22 cellular contexts compared by ENCODE assay signal in the genomic region with DNA sequence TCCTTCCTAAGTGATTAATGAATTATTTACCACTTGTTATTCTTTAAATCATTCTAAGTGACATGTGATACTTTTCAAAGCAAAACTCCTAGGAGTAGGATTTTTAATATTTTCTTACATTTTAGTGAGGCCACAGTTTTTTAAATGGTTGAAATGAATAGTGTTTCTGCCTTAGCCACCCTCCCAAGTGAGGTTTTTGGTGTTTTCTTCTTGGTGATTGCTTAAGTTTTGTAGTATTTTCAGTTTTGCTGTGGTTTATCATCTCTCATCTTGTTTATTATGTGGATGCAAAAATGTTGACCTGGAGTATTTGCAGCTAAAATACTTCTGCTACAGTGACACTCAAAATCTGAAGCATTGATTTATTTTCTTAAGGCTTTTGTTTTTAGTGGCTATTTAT. TPM values are rescaled to one million over a fixed set of nuclear protein-coding genes. Genes with fewer than 3 reads are reported as not detected.
A peak's percentile ranks its signal among the peaks of the same experiment; 100 is the strongest.
DNase-seq lines count a peak whose midpoint lies in the region; ATAC-seq, FAIRE-seq and TF ChIP-seq lines count a peak whose summit lies in the region.
"Had no signal": no experiment of that assay in that cellular context is flagged by ENCODE, and none has a peak within 500 bp of the region (broad histone marks: within the 10 kb centered on the region; RNA-seq: fewer than 3 reads in every experiment).

No MANE protein-coding gene starts in this region.

- H3K9ac ChIP-seq in Loucy (ENCODE audit: low read depth, low read length, poor library complexity, severe bottlenecking) (no peak overlapping the region), GM12878 (ENCODE audit: control insufficient read depth, insufficient read depth, low read length) (no peak overlapping the region)

- POLR2A ChIA-PET in GM12878 (lab: Charles Lee) = interaction anchor here (1.1 to 2.7 kb wide), 3 partner anchors 10 to 289 kb away, joined by 3 to 15 read pairs (median 7); partner anchors contain the start of gene AFTPH

- intact Hi-C loops in GM12878 (cut with micrococcal nuclease; ENCODE audit: unreplicated experiment) = loop anchor here (5.0 kb wide), 1 partner anchor 392 kb away; the partner anchor contains the start of gene PELI1
- intact Hi-C loops in right cardiac atrium (cut with DNase I) = no loop called here

- no peak for TF ChIP-seq RAD21 in GM12878 (IDR thresholded peaks at IDR 0.05; ENCODE audit: insufficient read depth, low read depth, low read length)

- H3K4me2 ChIP-seq in Loucy (ENCODE audit: low read depth, low read length, poor library complexity, severe bottlenecking) (peak overlapping the region; percentile 100), GM12878 (ENCODE audit: control insufficient read depth, insufficient read depth) (peak overlapping the region; percentile 52)

- no peak for TF ChIP-seq EP300 in GM12878 (IDR thresholded peaks at IDR 0.05; ENCODE audit: borderline replicate concordance in 1 of 2, control insufficient read depth in 1 of 2, low read depth in 2 of 2, low read length in 2 of 2)

- no peak for ATAC-seq in stimulated activated naive CD8-positive, alpha-beta T cell treated with anti-CD3 and anti-CD28 coated beads, Interleukin-15, Interleukin-2, amounts not matched to agents 100 U/mL and 50 U/mL, for 24 hours
- ATAC-seq in GM12878 = peak; percentile 13
- ATAC-seq in right cardiac atrium = no peak
- ATAC-seq: left lung, SK-N-SH treated with all-trans-retinoic acid at 6 μM for 48 hours had no signal

- H3K4me1 ChIP-seq in Loucy (ENCODE audit: insufficient read depth, low read length, poor library complexity, severe bottlenecking) (peaks cover 51% of the 10 kb centered on the region), GM12878 (ENCODE audit: control insufficient read depth, insufficient read depth, low read length) (peaks cover 35% of the 10 kb centered on the region), right cardiac atrium (ENCODE audit: control insufficient read depth, insufficient read depth, low read length) (no peaks in the 10 kb centered on the region)

- RAD21 ChIA-PET in GM12878 (lab: Charles Lee; ENCODE audit: unreplicated experiment) = interaction anchor here (1.3 to 5.0 kb wide), 5 partner anchors 10 to 53 kb away, joined by 3 to 48 read pairs (median 5); partner anchors contain the start of gene AFTPH

- DNase-seq in stimulated activated naive CD8-positive, alpha-beta T cell treated with anti-CD3 and anti-CD28 coated beads, Interleukin-15, Interleukin-2, amounts not matched to agents 100 U/mL and 50 U/mL, for 24 hours = no peak
- DNase-seq in GM12878 (ENCODE audit: low read depth, low spot score) = no peak
- DNase-seq in right cardiac atrium = no peak
- no peak for DNase-seq in DMS114 treated with DMSO at 0.1 percent for 48 hours (lab: John Stamatoyannopoulos, UW; ENCODE audit: unreplicated experiment)
- DNase-seq in EL = no peak
- DNase-seq: activated naive CD4-positive, alpha-beta T cell treated with Interleukin-2 at 50 U/mL for 16 hours; activated T-cell treated with anti-CD3 and anti-CD28 coated beads, Interleukin-2, amount 50 U/mL, for 72 hours; brain microvascular endothelial cell; C1 segment of cervical spinal cord; effector CD8-positive, alpha-beta T cell; left lung; NCI-H1105 treated with DMSO at 0.1 percent for 48 hours; NCI-H2029; NCI-H526 treated with DMSO at 0.1 percent for 48 hours; occipital lobe; OCI-M1; transverse colon had no signal

- H3K4me1 Mint-ChIP-seq in stimulated activated naive CD8-positive, alpha-beta T cell treated with anti-CD3 and anti-CD28 coated beads, Interleukin-15, Interleukin-2, amounts not matched to agents 100 ng/mL and 50 ng/mL, for 24 hours (ENCODE audit: low read depth) = peaks cover 82% of the 10 kb centered on the region

- H2AFZ ChIP-seq in Loucy (ENCODE audit: low read length) (no peak overlapping the region), GM12878 (ENCODE audit: control insufficient read depth, low read depth, low read length) (no peak overlapping the region)

- H3K4me3 ChIP-seq in Loucy (ENCODE audit: low read length, poor library complexity, severe bottlenecking) = no peak overlapping the region
- H3K4me3 ChIP-seq in GM12878 = peak overlapping the region; percentile 38; the same call in 1 of the 2 replicates
- H3K4me3 ChIP-seq in right cardiac atrium (ENCODE audit: low read length) = no peak overlapping the region
- H3K4me3 ChIP-seq: left lung, transverse colon had no signal

- BruUV-seq in GM12878 (replicated peaks; lab: Mats Ljungman, UMichigan) = no TSS peak

- H3K27ac Mint-ChIP-seq in stimulated activated naive CD8-positive, alpha-beta T cell treated with anti-CD3 and anti-CD28 coated beads, Interleukin-15, Interleukin-2, amounts not matched to agents 100 ng/mL and 50 ng/mL, for 24 hours = peak overlapping the region; percentile 46
- H3K27ac Mint-ChIP-seq: activated T-cell treated with anti-CD3 and anti-CD28 coated beads, Interleukin-2, amount 50 U/mL, for 72 hours had no signal

- H3K36me3 ChIP-seq in Loucy (ENCODE audit: insufficient read depth, low read length) (no peaks in the 10 kb centered on the region), GM12878 (ENCODE audit: control insufficient read depth in 2 of 2, insufficient read depth in 2 of 2, low read length in 1 of 2) (no peaks in the 10 kb centered on the region; a peak in 1 of 4 replicates)
- H3K36me3 ChIP-seq: brain microvascular endothelial cell, left lung, transverse colon had no signal

- SMC1A ChIA-PET in GM12878 (lab: Charles Lee; ENCODE audit: uncharacterized antibody, unreplicated experiment) = interaction anchor here (0.8 to 3.7 kb wide), 9 partner anchors 10 to 328 kb away, joined by 3 to 29 read pairs (median 5); partner anchors contain the start of gene AFTPH

- peaks cover 5% of the 10 kb centered on the region for H3F3A ChIP-seq in Loucy (ENCODE audit: low read depth)

- H3K9me2 ChIP-seq in Loucy (replicated peaks; ENCODE audit: low read depth, low read length) = no peaks in the 10 kb centered on the region

- peak overlapping the region; percentile 30 for H3K4me3 Mint-ChIP-seq in stimulated activated naive CD8-positive, alpha-beta T cell treated with anti-CD3 and anti-CD28 coated beads, Interleukin-15, Interleukin-2, amounts not matched to agents 100 ng/mL and 50 ng/mL, for 24 hours

- H3K9me3 ChIP-seq in Loucy (ENCODE audit: insufficient read depth, low read depth, low read length) (no peaks in the 10 kb centered on the region), GM12878 (replicated peaks; ENCODE audit: control insufficient read depth, insufficient read depth, low read length) (no peaks in the 10 kb centered on the region; the same call in 2 of the 3 replicates), right cardiac atrium (ENCODE audit: control insufficient read depth, low read length) (no peaks in the 10 kb centered on the region)
- H3K9me3 ChIP-seq: left lung, transverse colon had no signal

- TF ChIP-seq POLR2A in GM12878 (IDR thresholded peaks at IDR 0.05; ENCODE audit: low read depth, low read length) = no peak

- H4K20me1 ChIP-seq in Loucy (ENCODE audit: insufficient read depth, low read length, poor library complexity, severe bottlenecking) (peaks cover 40% of the 10 kb centered on the region), GM12878 (ENCODE audit: control insufficient read depth, insufficient read depth) (no peaks in the 10 kb centered on the region)

- no peaks in the 10 kb centered on the region for H3K27me3 Mint-ChIP-seq in stimulated activated naive CD8-positive, alpha-beta T cell treated with anti-CD3 and anti-CD28 coated beads, Interleukin-15, Interleukin-2, amounts not matched to agents 100 ng/mL and 50 ng/mL, for 24 hours

- no peak for FAIRE-seq in GM12878 (lab: Jason Lieb, UNC)
- FAIRE-seq: H1 had no signal

- CTCF ChIA-PET in GM12878 (lab: Yijun Ruan, JAX) = interaction anchor here (0.8 to 3.8 kb wide), 3 partner anchors 10 to 49 kb away, joined by 3 to 39 read pairs (median 12); partner anchors contain the start of gene AFTPH

- no peaks in the 10 kb centered on the region for H3K9me3 Mint-ChIP-seq in stimulated activated naive CD8-positive, alpha-beta T cell treated with anti-CD3 and anti-CD28 coated beads, Interleukin-15, Interleukin-2, amounts not matched to agents 100 ng/mL and 50 ng/mL, for 24 hours
- H3K9me3 Mint-ChIP-seq: activated T-cell treated with anti-CD3 and anti-CD28 coated beads, Interleukin-2, amount 50 U/mL, for 72 hours had no signal

- no peak for TF ChIP-seq CTCF in Loucy (conservative IDR thresholded peaks at IDR 0.05; ENCODE audit: low read length)
- no peak for TF ChIP-seq CTCF in GM12878 (IDR thresholded peaks at IDR 0.05 in 2 of 3, conservative IDR thresholded peaks at IDR 0.05 in 1 of 3; ENCODE audit: control insufficient read depth in 2 of 3, extremely low read depth in 1 of 3, insufficient read depth in 1 of 3, low read depth in 3 of 3, low read length in 3 of 3)

- H3K27me3 ChIP-seq in Loucy (ENCODE audit: insufficient read depth, low read length, poor library complexity, severe bottlenecking) (no peaks in the 10 kb centered on the region), GM12878 (replicated peaks in 1 of 2; ENCODE audit: control insufficient read depth in 2 of 2, insufficient read depth in 2 of 2, low read length in 1 of 2) (no peaks in the 10 kb centered on the region), right cardiac atrium (ENCODE audit: control insufficient read depth, insufficient read depth) (no peaks in the 10 kb centered on the region)
- H3K27me3 ChIP-seq: brain microvascular endothelial cell, left lung, transverse colon had no signal

- H3K79me2 ChIP-seq in Loucy (ENCODE audit: insufficient read depth, low read length) (peaks cover 92% of the 10 kb centered on the region), GM12878 (ENCODE audit: control insufficient read depth, insufficient read depth, low read length) (peaks cover 99% of the 10 kb centered on the region)

- in situ Hi-C loops in GM12878 (cut with MboI) = no loop called here

- H3K36me3 Mint-ChIP-seq in stimulated activated naive CD8-positive, alpha-beta T cell treated with anti-CD3 and anti-CD28 coated beads, Interleukin-15, Interleukin-2, amounts not matched to agents 100 ng/mL and 50 ng/mL, for 24 hours (ENCODE audit: low read depth) = peaks cover 12% of the 10 kb centered on the region

- H3K27ac ChIP-seq in GM12878 (ENCODE audit: control insufficient read depth, insufficient read depth) = peak overlapping the region; percentile 17; the same call in 1 of the 2 replicates
- H3K27ac ChIP-seq in right cardiac atrium (ENCODE audit: low read length) = no peak overlapping the region
- H3K27ac ChIP-seq: brain microvascular endothelial cell, epithelial cell of prostate, left lung, transverse colon had no signal

RNA-seq across cellular contexts. Expression of gene AFTPH, which starts 9.8 kb away (rescaled TPM):
- 106 and 111 TPM in 2 replicates for total RNA-seq in GM12878 (2013; cell fraction: nucleolus; rRNA removed)
- total RNA-seq in GM12878 (2014; rRNA removed) = 51.3 and 60.1 TPM in 2 replicates
- total RNA-seq in GM12878 (2014; rRNA removed; fragmentation: Illumina TruSeq; extraction: Trizol) = 77.3 and 79.8 TPM in 2 replicates
- total RNA-seq in GM12878 (2021) = 37.9 and 40.0 TPM in 2 replicates
- polyA plus RNA-seq in GM12878 (2011; ENCODE audit: low read depth) = 32.0 TPM
- polyA plus RNA-seq in GM12878 (2011; rRNA removed) = 63.5 and 86.7 TPM in 2 replicates
- 30.5 and 37.4 TPM in 2 replicates for polyA plus RNA-seq in GM12878 (2011; cell fraction: cytosol; rRNA removed)
- 27.5 and 29.9 TPM in 2 replicates for polyA plus RNA-seq in GM12878 (2011; cell fraction: nucleus; rRNA removed)
- 54.8 and 55.7 TPM in 2 replicates for polyA plus RNA-seq in GM12878 (2012)
- polyA plus RNA-seq in GM12878 (2014; fragmentation: Illumina TruSeq; extraction: Trizol) = 59.5 and 87.1 TPM in 2 replicates
- 10 to 100 TPM; 25.6 to 38.7 TPM for polyA plus RNA-seq in GM12878 (2014; fragmentation: Nextera tagmentation; extraction: Ambion mirVana)
- polyA plus RNA-seq in GM12878 (2014; rRNA removed) = 34.1 and 39.0 TPM in 2 replicates
- 10 to 100 TPM; 29.9 to 33.3 TPM for polyA plus RNA-seq in GM12878 (2016; fragmentation: Nextera tagmentation; extraction: Ambion mirVana)
- 47.8 and 54.3 TPM in 2 replicates for polyA minus RNA-seq in GM12878 (2011; rRNA and poly(A)+ RNA removed)
- 16.6 and 23.3 TPM in 2 replicates for polyA minus RNA-seq in GM12878 (2011; cell fraction: cytosol; rRNA and poly(A)+ RNA removed)
- 22.0 and 25.4 TPM in 2 replicates for polyA minus RNA-seq in GM12878 (2011; cell fraction: nucleus; rRNA and poly(A)+ RNA removed)
- 10 to 100 TPM; 12.4 to 16.3 (median 14.6) TPM for total RNA-seq in right cardiac atrium
- 9.4 TPM for polyA plus RNA-seq in right cardiac atrium
